8 cellular contexts compared by ENCODE assay signal in genomic region chr7:27155816-27156507, GRCh38. TPM values are rescaled to one million over a fixed set of nuclear protein-coding genes. Genes with fewer than 3 reads are reported as not detected.
DNase-seq lines count a peak whose midpoint lies in the region; ATAC-seq and TF ChIP-seq lines count a peak whose summit lies in the region.
"Had no signal": no experiment of that assay in that cellular context is flagged by ENCODE, and none has a peak within 500 bp of the region (broad histone marks: within the 10 kb centered on the region; RNA-seq: fewer than 3 reads in every experiment).

No MANE protein-coding gene starts in this region.

- H3K79me2 ChIP-seq in H9 (ENCODE audit: insufficient read depth, low read length): no peaks in the 10 kb centered on the region

- H3K4me1 Mint-ChIP-seq in H9: peaks cover 10 to 18% of the 10 kb centered on the region in 2 experiments

- H3K4ac ChIP-seq in H9 (ENCODE audit: low read depth, low read length): no peak overlapping the region

- H3K36me3 ChIP-seq in SJCRH30 (no peaks in the 10 kb centered on the region), skeletal muscle satellite cell (ENCODE audit: insufficient read depth, low read length) (no peaks in the 10 kb centered on the region)

- H3K27ac ChIP-seq in H9 (ENCODE audit: insufficient read length, low read depth, low read length): no peak overlapping the region
- peak overlapping the region; percentile 80 for H3K27ac ChIP-seq in SJCRH30

- DNase-seq in H9 (peak; percentile 55), SJCRH30 (peak; percentile 51 to 60), foreskin fibroblast (peak in 1 of 2 donors; percentile 70)
- no peak for DNase-seq in stimulated activated CD4-positive, alpha-beta T cell treated with anti-CD3 and anti-CD28 coated beads, Interleukin-4, amount 100 ng/mL, for 24 hours

- no peaks in the 10 kb centered on the region for H3K79me1 ChIP-seq in H9 (ENCODE audit: insufficient read depth, low read depth, low read length, poor library complexity, severe bottlenecking)

- no peak overlapping the region for H3K23ac ChIP-seq in H9 (ENCODE audit: insufficient read length, low read depth, low read length)

- no peaks in the 10 kb centered on the region for H3K23me2 ChIP-seq in H9 (ENCODE audit: insufficient read length, low read depth, low read length, poor library complexity, severe bottlenecking)

- H3K4me3 ChIP-seq in SJCRH30: peak overlapping the region; percentile 82
- H3K4me3 ChIP-seq in foreskin fibroblast (ENCODE audit: low read depth in 1 of 2, low read length in 2 of 2): peak overlapping the region; percentile 63 to 64
- peak overlapping the region; percentile 86 for H3K4me3 ChIP-seq in skeletal muscle satellite cell (ENCODE audit: low read length)

- H3K9ac ChIP-seq in H9 (ENCODE audit: extremely low read depth, insufficient read length, low read length): no peak overlapping the region
- H3K9ac ChIP-seq in skeletal muscle satellite cell (ENCODE audit: low read depth, low read length): peak overlapping the region; percentile 80

- H2AK5ac ChIP-seq in H9 (ENCODE audit: insufficient read length, low read length): no peak overlapping the region

- H3T11ph ChIP-seq in H9 (ENCODE audit: low read length): no peak overlapping the region

- no peak overlapping the region for H2BK5ac ChIP-seq in H9 (ENCODE audit: insufficient read length, low read length)

- H3K9me3 ChIP-seq in H9 (ENCODE audit: control insufficient read depth, low read depth, low read length) (no peaks in the 10 kb centered on the region), SJCRH30 (replicated peaks) (no peaks in the 10 kb centered on the region), skeletal muscle satellite cell (replicated peaks; ENCODE audit: low read length) (no peaks in the 10 kb centered on the region)

- no peak overlapping the region for H3K14ac ChIP-seq in H9 (ENCODE audit: insufficient read depth, low read length)

- no peak overlapping the region; a peak in 1 of 7 replicates for H3K27ac Mint-ChIP-seq in H9

- H4K8ac ChIP-seq in H9 (replicated peaks; ENCODE audit: insufficient read length, low read depth, low read length): no peak overlapping the region

- peaks cover 99% of the 10 kb centered on the region for H3K27me3 Mint-ChIP-seq in H9 (ENCODE audit: low read depth)

- no peak overlapping the region for H2BK20ac ChIP-seq in H9 (ENCODE audit: low read depth, low read length, poor library complexity, severe bottlenecking)

- H2BK120ac ChIP-seq in H9 (ENCODE audit: low read depth, low read length, poor library complexity, severe bottlenecking): no peak overlapping the region

- H3K9me3 Mint-ChIP-seq in H9: peaks cover 16 to 29% of the 10 kb centered on the region in 2 experiments

- H3K4me1 ChIP-seq in H9 (ENCODE audit: insufficient read depth, low read length) (no peaks in the 10 kb centered on the region), SJCRH30 (peaks cover 3% of the 10 kb centered on the region; the same call in 1 of the 2 replicates), skeletal muscle satellite cell (ENCODE audit: control insufficient read depth, insufficient read depth, low read length) (peaks cover 39% of the 10 kb centered on the region)

- no CpG with 5 or more reads among the region's 63 CpGs for WGBS in H9 (ENCODE audit: extremely low coverage, insufficient read length, low lambda C conversion rate)

- H4K5ac ChIP-seq in H9 (ENCODE audit: insufficient read length, low read depth, low read length): no peak overlapping the region

- H3K18ac ChIP-seq in H9 (ENCODE audit: insufficient read length, low read depth, low read length): no peak overlapping the region

- H3K56ac ChIP-seq in H9 (ENCODE audit: insufficient read length, low read depth, low read length): no peak overlapping the region

- H4K20me1 ChIP-seq in H9 (ENCODE audit: control insufficient read depth, insufficient read depth, insufficient read length): no peaks in the 10 kb centered on the region

- TF ChIP-seq CTCF in H9 (conservative IDR thresholded peaks at IDR 0.05): no peak
- TF ChIP-seq CTCF in foreskin fibroblast (IDR thresholded peaks at IDR 0.05; ENCODE audit: low read depth, low read length): no peak

- H2BK12ac ChIP-seq in H9 (ENCODE audit: insufficient read length, low read depth, low read length): no peak overlapping the region

- peaks cover 0 to 6% (median 0%) of the 10 kb centered on the region in 3 experiments; a peak in 3 of 7 replicates for H3K36me3 Mint-ChIP-seq in H9 (ENCODE audit: insufficient read depth in 1 of 3, low read depth in 3 of 3)

- H3K4me3 Mint-ChIP-seq in H9: peak overlapping the region; percentile 59 to 78

- H3K27me3 ChIP-seq in H9 (ENCODE audit: insufficient read depth, low read length) (peaks cover 99% of the 10 kb centered on the region), SJCRH30 (no peaks in the 10 kb centered on the region), skeletal muscle satellite cell (ENCODE audit: control insufficient read depth, insufficient read depth, low read length) (no peaks in the 10 kb centered on the region)

- no peak overlapping the region for H4K91ac ChIP-seq in H9 (ENCODE audit: insufficient read length, low read depth, low read length)

- ATAC-seq in HG02623 (IDR thresholded peaks at IDR 0.05; ENCODE audit: unreplicated experiment) (no peak), HG03175 (IDR thresholded peaks at IDR 0.05; ENCODE audit: unreplicated experiment) (no peak)

- H2AFZ ChIP-seq in H9 (ENCODE audit: low read length): peak overlapping the region; percentile 66

- no peak overlapping the region for H2BK15ac ChIP-seq in H9 (ENCODE audit: low read depth, low read length)

- H3K4me2 ChIP-seq in H9 (ENCODE audit: insufficient read depth, insufficient read length, low read length) (peak overlapping the region; percentile 60), skeletal muscle satellite cell (ENCODE audit: low read length) (peak overlapping the region; percentile 87)

RNA-seq across cellular contexts. Expression of gene HOXA7, which starts 0.5 kb away (rescaled TPM):
- total RNA-seq in H9 (2021): not detected in 2 replicates
- 38.6 and 40.4 TPM in 2 replicates for total RNA-seq in SJCRH30 (2014; rRNA removed; shearing (Covaris generic))
- total RNA-seq in skeletal muscle satellite cell (2012; rRNA removed): 2.0 and 2.8 TPM in 2 replicates
- total RNA-seq: activated CD8-positive, alpha-beta memory T cell treated with anti-CD3 and anti-CD28 coated beads for 36 hours had no signal

RNA-seq across cellular contexts. Expression of gene HOXA3, which starts 3.6 kb away (rescaled TPM):
- total RNA-seq in H9 (2021): not detected in 2 replicates
- 12.0 and 12.2 TPM in 2 replicates for total RNA-seq in SJCRH30 (2014; rRNA removed; shearing (Covaris generic))
- 2.0 and 3.3 TPM in 2 replicates for total RNA-seq in skeletal muscle satellite cell (2012; rRNA removed)
- total RNA-seq: activated CD8-positive, alpha-beta memory T cell treated with anti-CD3 and anti-CD28 coated beads for 36 hours had no signal

RNA-seq across cellular contexts. Expression of gene HOXA6, which starts 8.4 kb away (rescaled TPM):
- total RNA-seq in H9 (2021): not detected in 2 replicates
- total RNA-seq in SJCRH30 (2014; rRNA removed; shearing (Covaris generic)): 3.8 and 4.6 TPM in 2 replicates
- 5.6 and 8.7 TPM in 2 replicates for total RNA-seq in skeletal muscle satellite cell (2012; rRNA removed)
- total RNA-seq: activated CD8-positive, alpha-beta memory T cell treated with anti-CD3 and anti-CD28 coated beads for 36 hours had no signal

RNA-seq across cellular contexts. Expression of gene HOXA9, which starts 9.4 kb away (rescaled TPM):
- not detected in 2 replicates for total RNA-seq in H9 (2021)
- 0.10 and 0.30 TPM in 2 replicates for total RNA-seq in SJCRH30 (2014; rRNA removed; shearing (Covaris generic))
- 14.6 and 20.3 TPM in 2 replicates for total RNA-seq in skeletal muscle satellite cell (2012; rRNA removed)
- total RNA-seq: activated CD8-positive, alpha-beta memory T cell treated with anti-CD3 and anti-CD28 coated beads for 36 hours had no signal

RNA-seq across cellular contexts. Expression of gene HOXA5, which starts 12.5 kb away (rescaled TPM):
- not detected in 2 replicates for total RNA-seq in H9 (2021)
- total RNA-seq in SJCRH30 (2014; rRNA removed; shearing (Covaris generic)): 10.4 and 11.9 TPM in 2 replicates
- 5.3 and 9.6 TPM in 2 replicates for total RNA-seq in skeletal muscle satellite cell (2012; rRNA removed)
- total RNA-seq: activated CD8-positive, alpha-beta memory T cell treated with anti-CD3 and anti-CD28 coated beads for 36 hours had no signal

Comparison
In these comparisons a context has a peak if more than half of its experiments do, and no peak if none do; other contexts are left out.
1. RNA of gene HOXA7, which starts 0.5 kb away (total RNA-seq): 38.6 to 40.4 TPM in SJCRH30; not detected in H9; every median in the first group is over 10 times any median in the second.
2. RNA of gene HOXA3, which starts 3.6 kb away (total RNA-seq): 12.0 to 12.2 TPM in SJCRH30; not detected in H9; every median in the first group is over 10 times any median in the second.
3. Peak in every context shown above with its lines, with median percentiles within 50 percentile points of each other: H3K4me3 ChIP-seq.